Comparison of ENCODE assay signal across 22 cellular contexts in the genomic region with DNA sequence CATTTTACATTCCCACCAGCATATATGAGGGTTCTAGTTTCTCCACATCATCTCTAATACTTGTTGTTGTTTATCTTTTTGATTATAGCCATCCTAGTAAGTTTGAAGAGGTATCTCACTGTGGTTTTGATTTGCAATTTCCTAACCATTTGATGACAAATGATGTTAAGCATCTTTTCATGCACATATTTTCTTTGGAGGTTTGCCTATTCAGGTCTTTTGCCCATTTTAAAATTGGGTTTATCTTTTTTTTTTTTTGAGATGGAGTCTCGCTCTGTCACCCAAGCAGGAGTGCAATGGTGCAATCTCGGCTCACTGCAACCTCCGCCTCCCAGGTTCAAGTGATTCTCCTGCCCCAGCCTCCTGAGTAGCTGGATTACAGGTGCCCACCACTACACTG.
"Had no signal": no experiment of that assay in that cellular context is flagged by ENCODE, and none has a peak within 500 bp of the region (broad histone marks: within the 10 kb centered on the region; RNA-seq: fewer than 3 reads in every experiment).

No MANE protein-coding gene starts in this region.

- H3K4me2 ChIP-seq: hepatocyte had no signal

- H3K9me3 Mint-ChIP-seq: dendritic cell treated with granulocyte-macrophage colony-stimulating factor and Interleukin-4, amounts not matched to agents 40 ng/mL and 50 ng/mL, for 4 days; effector memory CD8-positive, alpha-beta T cell had no signal

- H3K27me3 Mint-ChIP-seq: dendritic cell treated with granulocyte-macrophage colony-stimulating factor and Interleukin-4, amounts not matched to agents 40 ng/mL and 50 ng/mL, for 4 days; effector memory CD8-positive, alpha-beta T cell had no signal

- DNase-seq: colonic mucosa; cortex of kidney; effector CD8-positive, alpha-beta T cell; effector memory CD8-positive, alpha-beta T cell; endodermal cell; foreskin keratinocyte; heart left ventricle; hypothalamus; left cardiac atrium; left lung; left ventricle myocardium superior; lower lobe of right lung; mesenchymal stem cell; midbrain had no signal

- H3K27ac ChIP-seq: colonic mucosa, esophagus muscularis mucosa, foreskin keratinocyte, gastroesophageal sphincter, heart left ventricle, hepatocyte, left lung, lower lobe of right lung had no signal

- H3K9me3 ChIP-seq: colonic mucosa, esophagus muscularis mucosa, gastroesophageal sphincter, heart left ventricle, left lung, lower lobe of right lung had no signal

- H3K4me3 Mint-ChIP-seq: dendritic cell treated with granulocyte-macrophage colony-stimulating factor and Interleukin-4, amounts not matched to agents 40 ng/mL and 50 ng/mL, for 4 days; endodermal cell had no signal

- FAIRE-seq: endometrium, frontal cortex, islet of Langerhans, keratinocyte had no signal

- H3K27me3 ChIP-seq: colonic mucosa, esophagus muscularis mucosa, foreskin keratinocyte, gastroesophageal sphincter, heart left ventricle, hepatocyte, left lung had no signal

- H3K4me3 ChIP-seq: colonic mucosa, esophagus muscularis mucosa, gastroesophageal sphincter, heart left ventricle, hepatocyte, left lung, lower lobe of right lung had no signal

- ATAC-seq: effector memory CD8-positive, alpha-beta T cell; foreskin keratinocyte; gastroesophageal sphincter; heart left ventricle; left cardiac atrium; left lung; left ventricle myocardium superior; lower lobe of right lung had no signal

- H2AFZ ChIP-seq: hepatocyte had no signal

- H3K27ac Mint-ChIP-seq: dendritic cell treated with granulocyte-macrophage colony-stimulating factor and Interleukin-4, amounts not matched to agents 40 ng/mL and 50 ng/mL, for 4 days; endodermal cell had no signal
